In the genomic region with DNA sequence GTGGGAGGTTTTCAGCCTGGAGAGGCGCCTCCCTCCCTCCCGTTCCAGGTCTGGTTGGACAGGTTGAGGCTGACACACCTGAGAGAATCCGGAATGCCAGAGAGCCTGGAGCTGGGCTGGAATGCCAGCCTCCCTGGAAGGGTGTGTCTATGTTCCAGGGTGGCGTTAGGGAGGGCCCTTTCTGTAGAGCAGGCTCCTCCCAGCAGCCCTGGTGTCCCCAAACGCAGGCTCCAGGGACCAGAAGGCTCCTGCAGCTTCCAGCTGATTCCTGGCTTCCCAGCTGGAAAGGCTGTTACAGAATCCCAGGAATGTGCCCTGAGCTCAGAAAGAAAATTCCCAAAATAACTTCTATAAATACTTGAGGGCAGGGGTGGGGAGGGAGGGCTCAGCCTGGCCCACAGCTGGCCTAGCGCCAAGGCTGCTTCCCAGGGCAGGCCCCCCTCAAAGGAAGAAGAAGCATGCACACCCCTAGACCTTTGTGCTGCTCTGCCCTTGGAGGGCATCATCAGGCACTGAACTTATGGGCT, we compare ENCODE assay signal across 1 cellular context.
TF ChIP-seq lines count a peak whose summit lies in the region.

No MANE protein-coding gene starts in this region.

TF ChIP-seq in HepG2, 621 proteins besides CTCF, POLR2A, EP300 and RAD21 (continued from another document and continues in another):
- TF ChIP-seq, protein P1, sequence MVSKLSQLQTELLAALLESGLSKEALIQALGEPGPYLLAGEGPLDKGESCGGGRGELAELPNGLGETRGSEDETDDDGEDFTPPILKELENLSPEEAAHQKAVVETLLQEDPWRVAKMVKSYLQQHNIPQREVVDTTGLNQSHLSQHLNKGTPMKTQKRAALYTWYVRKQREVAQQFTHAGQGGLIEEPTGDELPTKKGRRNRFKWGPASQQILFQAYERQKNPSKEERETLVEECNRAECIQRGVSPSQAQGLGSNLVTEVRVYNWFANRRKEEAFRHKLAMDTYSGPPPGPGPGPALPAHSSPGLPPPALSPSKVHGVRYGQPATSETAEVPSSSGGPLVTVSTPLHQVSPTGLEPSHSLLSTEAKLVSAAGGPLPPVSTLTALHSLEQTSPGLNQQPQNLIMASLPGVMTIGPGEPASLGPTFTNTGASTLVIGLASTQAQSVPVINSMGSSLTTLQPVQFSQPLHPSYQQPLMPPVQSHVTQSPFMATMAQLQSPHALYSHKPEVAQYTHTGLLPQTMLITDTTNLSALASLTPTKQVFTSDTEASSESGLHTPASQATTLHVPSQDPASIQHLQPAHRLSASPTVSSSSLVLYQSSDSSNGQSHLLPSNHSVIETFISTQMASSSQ (IDR thresholded peaks at IDR 0.05; ENCODE audit: low read depth): no peak
- TF ChIP-seq, protein P1 (CRISPR knock-in tag; IDR thresholded peaks at IDR 0.05; ENCODE audit: borderline replicate concordance): no peak; the same call in 1 of the 2 replicates
- TF ChIP-seq, protein P2, sequence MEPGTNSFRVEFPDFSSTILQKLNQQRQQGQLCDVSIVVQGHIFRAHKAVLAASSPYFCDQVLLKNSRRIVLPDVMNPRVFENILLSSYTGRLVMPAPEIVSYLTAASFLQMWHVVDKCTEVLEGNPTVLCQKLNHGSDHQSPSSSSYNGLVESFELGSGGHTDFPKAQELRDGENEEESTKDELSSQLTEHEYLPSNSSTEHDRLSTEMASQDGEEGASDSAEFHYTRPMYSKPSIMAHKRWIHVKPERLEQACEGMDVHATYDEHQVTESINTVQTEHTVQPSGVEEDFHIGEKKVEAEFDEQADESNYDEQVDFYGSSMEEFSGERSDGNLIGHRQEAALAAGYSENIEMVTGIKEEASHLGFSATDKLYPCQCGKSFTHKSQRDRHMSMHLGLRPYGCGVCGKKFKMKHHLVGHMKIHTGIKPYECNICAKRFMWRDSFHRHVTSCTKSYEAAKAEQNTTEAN (CRISPR knock-in tag; conservative IDR thresholded peaks at IDR 0.05): no peak
- TF ChIP-seq, protein P3, sequence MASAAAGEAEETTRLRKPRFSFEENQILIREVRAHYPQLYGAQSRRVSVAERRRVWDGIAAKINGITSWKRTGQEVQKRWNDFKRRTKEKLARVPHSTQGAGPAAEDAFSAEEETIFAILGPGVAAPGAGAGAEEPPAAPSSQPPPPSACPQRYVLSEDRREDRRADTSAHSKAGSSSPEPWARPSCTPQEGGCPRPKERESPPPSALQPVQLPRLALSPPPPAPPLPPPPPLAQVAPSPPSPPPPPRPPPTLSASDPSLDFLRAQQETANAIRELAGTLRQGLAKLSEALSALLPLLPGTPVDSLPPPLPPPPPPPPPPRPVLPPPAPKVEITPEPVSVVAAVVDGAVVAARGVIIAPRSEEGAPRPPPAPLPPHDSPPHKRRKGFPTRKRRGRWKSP (CRISPR knock-in tag; IDR thresholded peaks at IDR 0.05): no peak
- TF ChIP-seq NR2F6 (IDR thresholded peaks at IDR 0.05): peak; percentile 53
- peak; percentile 73; the same call in 1 of the 2 replicates for TF ChIP-seq NR2F6 (CRISPR knock-in tag; IDR thresholded peaks at IDR 0.05)
- no peak; the same call in 1 of the 2 replicates for TF ChIP-seq ETV5 (CRISPR knock-in tag; IDR thresholded peaks at IDR 0.05; ENCODE audit: borderline replicate concordance)
- no peak; the same call in none of the 2 replicates for TF ChIP-seq MEF2D (CRISPR knock-in tag; IDR thresholded peaks at IDR 0.05)
- TF ChIP-seq RCOR2 (CRISPR knock-in tag; IDR thresholded peaks at IDR 0.05): peak; percentile 24; the same call in 1 of the 2 replicates
- TF ChIP-seq, protein P4, sequence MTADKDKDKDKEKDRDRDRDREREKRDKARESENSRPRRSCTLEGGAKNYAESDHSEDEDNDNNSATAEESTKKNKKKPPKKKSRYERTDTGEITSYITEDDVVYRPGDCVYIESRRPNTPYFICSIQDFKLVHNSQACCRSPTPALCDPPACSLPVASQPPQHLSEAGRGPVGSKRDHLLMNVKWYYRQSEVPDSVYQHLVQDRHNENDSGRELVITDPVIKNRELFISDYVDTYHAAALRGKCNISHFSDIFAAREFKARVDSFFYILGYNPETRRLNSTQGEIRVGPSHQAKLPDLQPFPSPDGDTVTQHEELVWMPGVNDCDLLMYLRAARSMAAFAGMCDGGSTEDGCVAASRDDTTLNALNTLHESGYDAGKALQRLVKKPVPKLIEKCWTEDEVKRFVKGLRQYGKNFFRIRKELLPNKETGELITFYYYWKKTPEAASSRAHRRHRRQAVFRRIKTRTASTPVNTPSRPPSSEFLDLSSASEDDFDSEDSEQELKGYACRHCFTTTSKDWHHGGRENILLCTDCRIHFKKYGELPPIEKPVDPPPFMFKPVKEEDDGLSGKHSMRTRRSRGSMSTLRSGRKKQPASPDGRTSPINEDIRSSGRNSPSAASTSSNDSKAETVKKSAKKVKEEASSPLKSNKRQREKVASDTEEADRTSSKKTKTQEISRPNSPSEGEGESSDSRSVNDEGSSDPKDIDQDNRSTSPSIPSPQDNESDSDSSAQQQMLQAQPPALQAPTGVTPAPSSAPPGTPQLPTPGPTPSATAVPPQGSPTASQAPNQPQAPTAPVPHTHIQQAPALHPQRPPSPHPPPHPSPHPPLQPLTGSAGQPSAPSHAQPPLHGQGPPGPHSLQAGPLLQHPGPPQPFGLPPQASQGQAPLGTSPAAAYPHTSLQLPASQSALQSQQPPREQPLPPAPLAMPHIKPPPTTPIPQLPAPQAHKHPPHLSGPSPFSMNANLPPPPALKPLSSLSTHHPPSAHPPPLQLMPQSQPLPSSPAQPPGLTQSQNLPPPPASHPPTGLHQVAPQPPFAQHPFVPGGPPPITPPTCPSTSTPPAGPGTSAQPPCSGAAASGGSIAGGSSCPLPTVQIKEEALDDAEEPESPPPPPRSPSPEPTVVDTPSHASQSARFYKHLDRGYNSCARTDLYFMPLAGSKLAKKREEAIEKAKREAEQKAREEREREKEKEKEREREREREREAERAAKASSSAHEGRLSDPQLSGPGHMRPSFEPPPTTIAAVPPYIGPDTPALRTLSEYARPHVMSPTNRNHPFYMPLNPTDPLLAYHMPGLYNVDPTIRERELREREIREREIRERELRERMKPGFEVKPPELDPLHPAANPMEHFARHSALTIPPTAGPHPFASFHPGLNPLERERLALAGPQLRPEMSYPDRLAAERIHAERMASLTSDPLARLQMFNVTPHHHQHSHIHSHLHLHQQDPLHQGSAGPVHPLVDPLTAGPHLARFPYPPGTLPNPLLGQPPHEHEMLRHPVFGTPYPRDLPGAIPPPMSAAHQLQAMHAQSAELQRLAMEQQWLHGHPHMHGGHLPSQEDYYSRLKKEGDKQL (CRISPR knock-in tag; IDR thresholded peaks at IDR 0.05; ENCODE audit: low read depth): no peak
- no peak for TF ChIP-seq RBM22 (optimal IDR thresholded peaks at IDR 0.05; ENCODE audit: low read length)
- no peak for TF ChIP-seq SNAI1 (CRISPR knock-in tag; IDR thresholded peaks at IDR 0.05; ENCODE audit: borderline replicate concordance)
- peak; percentile 48; the same call in 1 of the 2 replicates for TF ChIP-seq KDM4B (CRISPR knock-in tag; IDR thresholded peaks at IDR 0.05)
- TF ChIP-seq NFKBIZ (CRISPR knock-in tag; IDR thresholded peaks at IDR 0.05): 0 out of 2 replicates have a peak, but pooled peaks have one; percentile 9
- TF ChIP-seq, protein P5, sequence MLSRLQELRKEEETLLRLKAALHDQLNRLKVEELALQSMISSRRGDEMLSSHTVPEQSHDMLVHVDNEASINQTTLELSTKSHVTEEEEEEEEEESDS (CRISPR knock-in tag; IDR thresholded peaks at IDR 0.05; ENCODE audit: borderline replicate concordance): no peak
- TF ChIP-seq HOXA3 (CRISPR knock-in tag; IDR thresholded peaks at IDR 0.05): no peak
- 0 out of 2 replicates have a peak, but pooled peaks have one; percentile 4 for TF ChIP-seq KMT2A (CRISPR knock-in tag; IDR thresholded peaks at IDR 0.05)
- TF ChIP-seq, protein P6, sequence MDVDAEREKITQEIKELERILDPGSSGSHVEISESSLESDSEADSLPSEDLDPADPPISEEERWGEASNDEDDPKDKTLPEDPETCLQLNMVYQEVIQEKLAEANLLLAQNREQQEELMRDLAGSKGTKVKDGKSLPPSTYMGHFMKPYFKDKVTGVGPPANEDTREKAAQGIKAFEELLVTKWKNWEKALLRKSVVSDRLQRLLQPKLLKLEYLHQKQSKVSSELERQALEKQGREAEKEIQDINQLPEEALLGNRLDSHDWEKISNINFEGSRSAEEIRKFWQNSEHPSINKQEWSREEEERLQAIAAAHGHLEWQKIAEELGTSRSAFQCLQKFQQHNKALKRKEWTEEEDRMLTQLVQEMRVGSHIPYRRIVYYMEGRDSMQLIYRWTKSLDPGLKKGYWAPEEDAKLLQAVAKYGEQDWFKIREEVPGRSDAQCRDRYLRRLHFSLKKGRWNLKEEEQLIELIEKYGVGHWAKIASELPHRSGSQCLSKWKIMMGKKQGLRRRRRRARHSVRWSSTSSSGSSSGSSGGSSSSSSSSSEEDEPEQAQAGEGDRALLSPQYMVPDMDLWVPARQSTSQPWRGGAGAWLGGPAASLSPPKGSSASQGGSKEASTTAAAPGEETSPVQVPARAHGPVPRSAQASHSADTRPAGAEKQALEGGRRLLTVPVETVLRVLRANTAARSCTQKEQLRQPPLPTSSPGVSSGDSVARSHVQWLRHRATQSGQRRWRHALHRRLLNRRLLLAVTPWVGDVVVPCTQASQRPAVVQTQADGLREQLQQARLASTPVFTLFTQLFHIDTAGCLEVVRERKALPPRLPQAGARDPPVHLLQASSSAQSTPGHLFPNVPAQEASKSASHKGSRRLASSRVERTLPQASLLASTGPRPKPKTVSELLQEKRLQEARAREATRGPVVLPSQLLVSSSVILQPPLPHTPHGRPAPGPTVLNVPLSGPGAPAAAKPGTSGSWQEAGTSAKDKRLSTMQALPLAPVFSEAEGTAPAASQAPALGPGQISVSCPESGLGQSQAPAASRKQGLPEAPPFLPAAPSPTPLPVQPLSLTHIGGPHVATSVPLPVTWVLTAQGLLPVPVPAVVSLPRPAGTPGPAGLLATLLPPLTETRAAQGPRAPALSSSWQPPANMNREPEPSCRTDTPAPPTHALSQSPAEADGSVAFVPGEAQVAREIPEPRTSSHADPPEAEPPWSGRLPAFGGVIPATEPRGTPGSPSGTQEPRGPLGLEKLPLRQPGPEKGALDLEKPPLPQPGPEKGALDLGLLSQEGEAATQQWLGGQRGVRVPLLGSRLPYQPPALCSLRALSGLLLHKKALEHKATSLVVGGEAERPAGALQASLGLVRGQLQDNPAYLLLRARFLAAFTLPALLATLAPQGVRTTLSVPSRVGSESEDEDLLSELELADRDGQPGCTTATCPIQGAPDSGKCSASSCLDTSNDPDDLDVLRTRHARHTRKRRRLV (CRISPR knock-in tag; IDR thresholded peaks at IDR 0.05): no peak
- TF ChIP-seq, protein P7, sequence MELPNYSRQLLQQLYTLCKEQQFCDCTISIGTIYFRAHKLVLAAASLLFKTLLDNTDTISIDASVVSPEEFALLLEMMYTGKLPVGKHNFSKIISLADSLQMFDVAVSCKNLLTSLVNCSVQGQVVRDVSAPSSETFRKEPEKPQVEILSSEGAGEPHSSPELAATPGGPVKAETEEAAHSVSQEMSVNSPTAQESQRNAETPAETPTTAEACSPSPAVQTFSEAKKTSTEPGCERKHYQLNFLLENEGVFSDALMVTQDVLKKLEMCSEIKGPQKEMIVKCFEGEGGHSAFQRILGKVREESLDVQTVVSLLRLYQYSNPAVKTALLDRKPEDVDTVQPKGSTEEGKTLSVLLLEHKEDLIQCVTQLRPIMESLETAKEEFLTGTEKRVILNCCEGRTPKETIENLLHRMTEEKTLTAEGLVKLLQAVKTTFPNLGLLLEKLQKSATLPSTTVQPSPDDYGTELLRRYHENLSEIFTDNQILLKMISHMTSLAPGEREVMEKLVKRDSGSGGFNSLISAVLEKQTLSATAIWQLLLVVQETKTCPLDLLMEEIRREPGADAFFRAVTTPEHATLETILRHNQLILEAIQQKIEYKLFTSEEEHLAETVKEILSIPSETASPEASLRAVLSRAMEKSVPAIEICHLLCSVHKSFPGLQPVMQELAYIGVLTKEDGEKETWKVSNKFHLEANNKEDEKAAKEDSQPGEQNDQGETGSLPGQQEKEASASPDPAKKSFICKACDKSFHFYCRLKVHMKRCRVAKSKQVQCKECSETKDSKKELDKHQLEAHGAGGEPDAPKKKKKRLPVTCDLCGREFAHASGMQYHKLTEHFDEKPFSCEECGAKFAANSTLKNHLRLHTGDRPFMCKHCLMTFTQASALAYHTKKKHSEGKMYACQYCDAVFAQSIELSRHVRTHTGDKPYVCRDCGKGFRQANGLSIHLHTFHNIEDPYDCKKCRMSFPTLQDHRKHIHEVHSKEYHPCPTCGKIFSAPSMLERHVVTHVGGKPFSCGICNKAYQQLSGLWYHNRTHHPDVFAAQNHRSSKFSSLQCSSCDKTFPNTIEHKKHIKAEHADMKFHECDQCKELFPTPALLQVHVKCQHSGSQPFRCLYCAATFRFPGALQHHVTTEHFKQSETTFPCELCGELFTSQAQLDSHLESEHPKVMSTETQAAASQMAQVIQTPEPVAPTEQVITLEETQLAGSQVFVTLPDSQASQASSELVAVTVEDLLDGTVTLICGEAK (IDR thresholded peaks at IDR 0.05): no peak
- TF ChIP-seq, protein P7 (CRISPR knock-in tag; IDR thresholded peaks at IDR 0.05): no peak
